ENCODE assay signal across 7 cellular contexts in the genomic region with DNA sequence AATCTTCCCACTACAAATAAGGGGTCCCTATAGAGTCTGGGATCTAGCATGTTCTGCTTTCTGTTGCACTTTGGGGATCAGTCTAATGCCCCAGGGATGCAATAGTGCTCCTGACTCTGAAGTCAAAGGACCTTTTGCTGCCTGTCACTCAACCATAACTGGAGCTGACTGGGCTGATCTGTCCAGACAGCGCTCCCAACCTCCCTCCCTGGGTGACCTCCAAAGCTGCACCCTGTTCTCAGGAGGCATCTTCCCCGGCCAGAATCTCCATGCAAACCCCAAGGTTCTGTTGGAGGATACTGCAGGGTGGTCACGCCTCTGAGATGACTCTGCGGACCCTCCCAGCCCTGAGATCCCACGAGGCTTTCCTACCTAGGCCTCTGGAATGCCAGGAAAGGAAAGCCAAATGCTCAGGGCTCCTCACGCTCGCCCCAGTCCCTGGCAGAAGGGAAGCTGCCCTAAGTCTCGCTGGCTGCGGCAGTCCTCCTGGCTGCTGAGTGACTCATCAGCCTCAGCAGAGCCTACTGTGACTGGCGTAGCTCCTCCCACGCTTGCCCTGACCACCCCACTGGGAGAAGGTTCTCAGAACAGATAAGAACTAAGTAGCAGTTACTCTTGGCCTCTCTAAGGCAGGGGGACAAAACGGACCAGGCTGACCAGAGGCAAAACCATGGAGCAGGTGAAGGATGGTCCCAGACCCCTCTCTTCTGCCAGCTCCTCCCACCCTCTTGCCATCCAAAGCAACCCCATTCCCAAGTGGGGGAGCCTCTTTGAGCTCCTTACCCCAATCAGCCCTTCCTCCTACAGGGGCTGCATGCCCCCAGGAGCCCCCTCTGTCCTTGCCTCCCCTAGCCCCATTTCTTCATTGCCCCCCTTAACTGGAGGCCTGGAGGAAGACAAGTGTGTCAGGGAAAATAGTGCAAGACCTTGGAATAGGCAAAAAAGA.
DNase-seq lines count a peak whose midpoint lies in the region; ATAC-seq and TF ChIP-seq lines count a peak whose summit lies in the region.

No MANE protein-coding gene starts in this region.

- peak overlapping the region; percentile 44; the same call in 1 of the 2 replicates for H2AFZ ChIP-seq in GM23248
- H2AFZ ChIP-seq in PC-9 = no peak overlapping the region

- POLR2A ChIA-PET in PC-9 (lab: Charles Lee; ENCODE audit: unreplicated experiment) = no interaction called here

- H3K27me3 ChIP-seq in GM23248 (replicated peaks; ENCODE audit: insufficient read depth) (no peaks in the 10 kb centered on the region), PC-9 (ENCODE audit: insufficient read depth, low read depth) (peaks cover 45% of the 10 kb centered on the region), skeletal muscle tissue (ENCODE audit: control insufficient read depth in 3 of 3, insufficient read depth in 3 of 3, low read length in 3 of 3) (no peaks in the 10 kb centered on the region)

- intact Hi-C loops in PC-9 (cut with micrococcal nuclease; ENCODE audit: unreplicated experiment) = no loop called here

- CTCF ChIA-PET in PC-9 (lab: Charles Lee) = no interaction called here

- ATAC-seq in HG02885 (IDR thresholded peaks at IDR 0.05; ENCODE audit: poor library complexity, unreplicated experiment) = no peak
- ATAC-seq in HG03045 (IDR thresholded peaks at IDR 0.05; ENCODE audit: unreplicated experiment) = no peak

- H3K27ac ChIP-seq in GM23248 = peak overlapping the region; percentile 46
- no peak overlapping the region for H3K27ac ChIP-seq in PC-9
- peak overlapping the region; percentile 85 for H3K27ac ChIP-seq in skeletal muscle tissue (ENCODE audit: low read depth, low read length)

- H3K9me2 ChIP-seq in GM23248 (ENCODE audit: insufficient read depth) = no peaks in the 10 kb centered on the region
- H3K9me2 ChIP-seq in PC-9 (ENCODE audit: insufficient read depth) = no peaks in the 10 kb centered on the region

- peak overlapping the region; percentile 47; the same call in 1 of the 2 replicates for H3K9ac ChIP-seq in GM23248
- H3K9ac ChIP-seq in skeletal muscle tissue (ENCODE audit: low read depth in 1 of 3, low read length in 3 of 3) = peak overlapping the region; percentile 51 to 83 (median 62)

- H3K4me1 ChIP-seq in GM23248 (ENCODE audit: insufficient read depth) (peaks cover 38% of the 10 kb centered on the region), PC-9 (replicated peaks; ENCODE audit: insufficient read depth) (no peaks in the 10 kb centered on the region), skeletal muscle tissue (ENCODE audit: control insufficient read depth in 3 of 3, insufficient read depth in 3 of 3, low read length in 3 of 3) (peaks cover 37 to 54% (median 40%) of the 10 kb centered on the region in 3 donors)

- BruUV-seq in PC-9 (replicated peaks; lab: Mats Ljungman, UMichigan) = no TSS peak

- in situ Hi-C loops in GM23248 (cut with MboI) = no loop called here

- H3K36me3 ChIP-seq in GM23248 (ENCODE audit: low read depth) (no peaks in the 10 kb centered on the region), PC-9 (ENCODE audit: low read depth) (no peaks in the 10 kb centered on the region), skeletal muscle tissue (ENCODE audit: control insufficient read depth in 3 of 3, insufficient read depth in 3 of 3, low read length in 3 of 3) (no peaks in the 10 kb centered on the region)

- H3K9me3 ChIP-seq in GM23248 (ENCODE audit: low read depth) = no peaks in the 10 kb centered on the region
- H3K9me3 ChIP-seq in PC-9 (ENCODE audit: insufficient read depth, low read depth) = no peaks in the 10 kb centered on the region
- no peaks in the 10 kb centered on the region for H3K9me3 ChIP-seq in skeletal muscle tissue (ENCODE audit: control insufficient read depth in 3 of 3, low read length in 3 of 3)

- 6 to 11% methylated on average over 12 of the region's 12 CpGs for WGBS in GM23248 (ENCODE audit: low coverage in 1 of 2, low lambda C conversion rate in 2 of 2, missing lambda C conversion rate in 2 of 2), 2 experiments

- DNase-seq in GM23248 = peak; percentile 98
- DNase-seq in PC-9 = peak; percentile 8 to 48
- DNase-seq in activated T-cell treated with anti-CD3 and anti-CD28 coated beads, Interleukin-2, amount 50 U/mL, for 48 hours = peak; percentile 78 to 83
- peak; percentile 75 for DNase-seq in glomerular visceral epithelial cell (ENCODE audit: extremely low spot score)

- peak overlapping the region; percentile 46 for H3K4me2 ChIP-seq in GM23248 (ENCODE audit: unreplicated experiment)
- no peak overlapping the region for H3K4me2 ChIP-seq in PC-9

- H3F3A ChIP-seq in GM23248 (ENCODE audit: insufficient read depth) (peaks cover 16% of the 10 kb centered on the region), PC-9 (ENCODE audit: insufficient read depth, low read depth) (no peaks in the 10 kb centered on the region)

- H4K20me1 ChIP-seq in GM23248 (ENCODE audit: insufficient read depth) = no peaks in the 10 kb centered on the region
- H4K20me1 ChIP-seq in PC-9 (ENCODE audit: insufficient read depth) = no peaks in the 10 kb centered on the region

- H3K4me3 ChIP-seq in GM23248 (0 out of 2 replicates have a peak overlapping the region, but pooled peaks have one; percentile 19), PC-9 (no peak overlapping the region), skeletal muscle tissue (ENCODE audit: low read length in 3 of 3) (peak overlapping the region in 2 of 3 donors; percentile 53 to 67)

- no peak for TF ChIP-seq CTCF in PC-9 (conservative IDR thresholded peaks at IDR 0.05)

- H3K79me2 ChIP-seq in GM23248 (ENCODE audit: insufficient read depth) (no peaks in the 10 kb centered on the region), PC-9 (ENCODE audit: low read depth) (no peaks in the 10 kb centered on the region)

Comparison
In these comparisons a context has a peak if more than half of its experiments do, and no peak if none do; other contexts are left out.
1. DNase-seq: peak in every context shown above with its lines; median percentile 98 in GM23248; 80 in activated T-cell treated with anti-CD3 and anti-CD28 coated beads, Interleukin-2, amount 50 U/mL, for 48 hours; 75 in glomerular visceral epithelial cell; 28 in PC-9.